In genomic region chr4:132540797-132541196, GRCh38 we compare ENCODE assay signal across 1 cellular context.
TF ChIP-seq lines count a peak whose summit lies in the region.

No MANE protein-coding gene starts in this region.

TF ChIP-seq in H1, 55 proteins besides CTCF, POLR2A, EP300 and RAD21:
- no peak for TF ChIP-seq FOSL1 (IDR thresholded peaks at IDR 0.05; ENCODE audit: insufficient read depth, low read depth, low read length)
- TF ChIP-seq SAP30 (IDR thresholded peaks at IDR 0.05; ENCODE audit: insufficient read depth, insufficient replicate concordance, low read length) = no peak
- TF ChIP-seq GTF2F1 (IDR thresholded peaks at IDR 0.05; ENCODE audit: borderline replicate concordance, low read depth, low read length) = no peak
- TF ChIP-seq GABPA (IDR thresholded peaks at IDR 0.05; ENCODE audit: borderline replicate concordance, insufficient read depth, low read length) = no peak
- TF ChIP-seq SRF (IDR thresholded peaks at IDR 0.05; ENCODE audit: low read depth, low read length) = no peak
- no peak for TF ChIP-seq SIRT6 (IDR thresholded peaks at IDR 0.05; ENCODE audit: low read length)
- no peak for TF ChIP-seq MAX (IDR thresholded peaks at IDR 0.05)
- no peak for TF ChIP-seq BRCA1 (IDR thresholded peaks at IDR 0.05; ENCODE audit: low read depth, low read length)
- TF ChIP-seq HDAC6 (IDR thresholded peaks at IDR 0.05; ENCODE audit: low read depth, low read length) = no peak
